Comparison of ENCODE assay signal across 1 cellular context in genomic region chr16:67457611-67458010, GRCh38.
TF ChIP-seq lines count a peak whose summit lies in the region.

No MANE protein-coding gene starts in this region.

TF ChIP-seq in SK-N-SH treated with all-trans-retinoic acid at 6 μM for 48 hours, 23 proteins besides CTCF, POLR2A, EP300 and RAD21 (continued from another document):
- TF ChIP-seq, protein P1, sequence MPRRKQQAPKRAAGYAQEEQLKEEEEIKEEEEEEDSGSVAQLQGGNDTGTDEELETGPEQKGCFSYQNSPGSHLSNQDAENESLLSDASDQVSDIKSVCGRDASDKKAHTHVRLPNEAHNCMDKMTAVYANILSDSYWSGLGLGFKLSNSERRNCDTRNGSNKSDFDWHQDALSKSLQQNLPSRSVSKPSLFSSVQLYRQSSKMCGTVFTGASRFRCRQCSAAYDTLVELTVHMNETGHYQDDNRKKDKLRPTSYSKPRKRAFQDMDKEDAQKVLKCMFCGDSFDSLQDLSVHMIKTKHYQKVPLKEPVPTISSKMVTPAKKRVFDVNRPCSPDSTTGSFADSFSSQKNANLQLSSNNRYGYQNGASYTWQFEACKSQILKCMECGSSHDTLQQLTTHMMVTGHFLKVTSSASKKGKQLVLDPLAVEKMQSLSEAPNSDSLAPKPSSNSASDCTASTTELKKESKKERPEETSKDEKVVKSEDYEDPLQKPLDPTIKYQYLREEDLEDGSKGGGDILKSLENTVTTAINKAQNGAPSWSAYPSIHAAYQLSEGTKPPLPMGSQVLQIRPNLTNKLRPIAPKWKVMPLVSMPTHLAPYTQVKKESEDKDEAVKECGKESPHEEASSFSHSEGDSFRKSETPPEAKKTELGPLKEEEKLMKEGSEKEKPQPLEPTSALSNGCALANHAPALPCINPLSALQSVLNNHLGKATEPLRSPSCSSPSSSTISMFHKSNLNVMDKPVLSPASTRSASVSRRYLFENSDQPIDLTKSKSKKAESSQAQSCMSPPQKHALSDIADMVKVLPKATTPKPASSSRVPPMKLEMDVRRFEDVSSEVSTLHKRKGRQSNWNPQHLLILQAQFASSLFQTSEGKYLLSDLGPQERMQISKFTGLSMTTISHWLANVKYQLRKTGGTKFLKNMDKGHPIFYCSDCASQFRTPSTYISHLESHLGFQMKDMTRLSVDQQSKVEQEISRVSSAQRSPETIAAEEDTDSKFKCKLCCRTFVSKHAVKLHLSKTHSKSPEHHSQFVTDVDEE (CRISPR knock-in tag; IDR thresholded peaks at IDR 0.05) = no peak
- no peak for TF ChIP-seq ZFP3 (CRISPR knock-in tag; IDR thresholded peaks at IDR 0.05)
- no peak for TF ChIP-seq ZC3H10 (CRISPR knock-in tag; IDR thresholded peaks at IDR 0.05)
- TF ChIP-seq PATZ1 (CRISPR knock-in tag; IDR thresholded peaks at IDR 0.05; ENCODE audit: borderline replicate concordance) = no peak
- TF ChIP-seq ZNF565 (CRISPR knock-in tag; conservative IDR thresholded peaks at IDR 0.05; ENCODE audit: low read depth) = no peak
- no peak for TF ChIP-seq GLIS3 (CRISPR knock-in tag; IDR thresholded peaks at IDR 0.05)
- no peak for TF ChIP-seq RARB (CRISPR knock-in tag; IDR thresholded peaks at IDR 0.05)
- TF ChIP-seq PPARA (CRISPR knock-in tag; IDR thresholded peaks at IDR 0.05; ENCODE audit: borderline replicate concordance) = no peak
- TF ChIP-seq CSDC2 (CRISPR knock-in tag; IDR thresholded peaks at IDR 0.05) = no peak
TF ChIP-seq in SK-N-SH treated with all-trans-retinoic acid at 6 μM for 48 hours: peak in this region for 0.
